ENCODE assay signal across 36 cellular contexts in genomic region chr19:22617614-22618325, GRCh38. TPM values are rescaled to one million over a fixed set of nuclear protein-coding genes. Genes with fewer than 3 reads are reported as not detected.
DNase-seq lines count a peak whose midpoint lies in the region; ATAC-seq and TF ChIP-seq lines count a peak whose summit lies in the region.
"Had no signal": no experiment of that assay in that cellular context is flagged by ENCODE, and none has a peak within 500 bp of the region (broad histone marks: within the 10 kb centered on the region; RNA-seq: fewer than 3 reads in every experiment).

No MANE protein-coding gene starts in this region.

- peak; percentile 8 for DNase-seq in AG20443 (ENCODE audit: low spot score)
- peak; percentile 64 for DNase-seq in Right ventricle myocardium superior
- no peak for DNase-seq in lower lobe of right lung
- DNase-seq in mesendoderm, result no peak
- DNase-seq in NAMALWA (ENCODE audit: low spot score), result no peak
- DNase-seq: activated CD4-positive, alpha-beta memory T cell treated with anti-CD3 and anti-CD28 coated beads, Interleukin-2, amount 10 ng/mL, durations not matched to agents 7 days and 5 days; activated CD4-positive, CD25-positive, alpha-beta regulatory T cell treated with anti-CD3 and anti-CD28 coated beads, Interleukin-2, amount 50 U/mL, for 72 hours; activated CD8-positive, alpha-beta memory T cell treated with anti-CD3 and anti-CD28 coated beads, Interleukin-2, amount 50 U/mL, for 48 hours; BE2C; CD8-positive, alpha-beta memory T cell; cortex of kidney; DMS153; effector memory CD8-positive, alpha-beta T cell; foreskin fibroblast; H9; left colon; midbrain; naive thymus-derived CD4-positive, alpha-beta T cell; NCI-H1105 treated with DMSO at 0.1 percent for 48 hours; NCI-H2081; NCI-H345; NCI-H748 treated with DMSO at 0.1 percent for 48 hours; pancreas; RPMI8226; stimulated activated CD4-positive, alpha-beta T cell treated with anti-CD3 and anti-CD28 coated beads, Interleukin-4, amount 100 ng/mL, for 24 hours; stimulated activated naive B cell treated with anti-CD40 and anti-IgM and Interleukin-4, amounts not matched to agents 10 μg/mL and 1 μg/mL and 100 μg/mL, for 72 hours; T-helper 17 cell had no signal

- WGBS in mesendoderm (ENCODE audit: extremely low coverage, insufficient coverage, low lambda C conversion rate), result no CpG with 5 or more reads among the region's 44 CpGs

- no peak overlapping the region for H2BK120ac ChIP-seq in mesendoderm (ENCODE audit: low read depth, low read length)

- H3K4me1 ChIP-seq in lower lobe of right lung, result no peaks in the 10 kb centered on the region
- peaks cover 0 to 6% (median 0%) of the 10 kb centered on the region in 5 donors for H3K4me1 ChIP-seq in subcutaneous abdominal adipose tissue (ENCODE audit: control insufficient read depth in 5 of 5, insufficient read depth in 5 of 5, low read length in 5 of 5)
- no peaks in the 10 kb centered on the region for H3K4me1 ChIP-seq in mesendoderm (ENCODE audit: control insufficient read depth, low read depth, low read length)
- H3K4me1 ChIP-seq: BE2C, pancreas had no signal

- H3K79me2 ChIP-seq in mesendoderm (ENCODE audit: control insufficient read depth, insufficient read depth, low read length), result no peaks in the 10 kb centered on the region

- H3K23ac ChIP-seq in mesendoderm (ENCODE audit: low read length), result no peak overlapping the region

- no peak overlapping the region for H2AK5ac ChIP-seq in mesendoderm (ENCODE audit: low read length)

- no peak overlapping the region for H3K9ac ChIP-seq in subcutaneous abdominal adipose tissue (ENCODE audit: low read length in 5 of 5)
- H3K9ac ChIP-seq in mesendoderm (ENCODE audit: low read length), result no peak overlapping the region

- intact Hi-C loops in Right ventricle myocardium superior (cut with DNase I), result no loop called here
- intact Hi-C loops in lower lobe of right lung (cut with DNase I), result no loop called here

- ATAC-seq in Right ventricle myocardium superior (ENCODE audit: poor library complexity), result peak; percentile 75
- ATAC-seq in lower lobe of right lung, result peak; percentile 21 to 67
- ATAC-seq in HG02840 (IDR thresholded peaks at IDR 0.05; ENCODE audit: low FRiP score, unreplicated experiment), result no peak
- no peak for ATAC-seq in GM18870 (IDR thresholded peaks at IDR 0.05; ENCODE audit: unreplicated experiment)
- ATAC-seq: activated naive CD4-positive, alpha-beta T cell treated with anti-CD3 and anti-CD28 coated beads, Interleukin-2, amount 50 U/mL, for 72 hours; activated T-helper 17 cell treated with anti-CD3 and anti-CD28 coated beads, Interleukin-2, amount 50 U/mL, for 72 hours; effector memory CD8-positive, alpha-beta T cell; left colon; naive thymus-derived CD4-positive, alpha-beta T cell; stimulated activated naive B cell treated with anti-CD40 and anti-IgM and Interleukin-4, amounts not matched to agents 10 μg/mL and 1 μg/mL and 100 μg/mL, for 72 hours; T-helper 17 cell had no signal

- H3K27me3 ChIP-seq in lower lobe of right lung (ENCODE audit: low read depth) (peaks cover 20% of the 10 kb centered on the region), subcutaneous abdominal adipose tissue (ENCODE audit: control insufficient read depth in 5 of 5, insufficient read depth in 4 of 5, low read length in 5 of 5) (peaks cover 3 to 14% (median 13%) of the 10 kb centered on the region in 5 donors), mesendoderm (ENCODE audit: insufficient read depth, low read length, poor library complexity) (no peaks in the 10 kb centered on the region)
- H3K27me3 ChIP-seq: BE2C, cardiac muscle cell, pancreas had no signal

- H2BK5ac ChIP-seq in mesendoderm (ENCODE audit: low read length), result no peak overlapping the region

- no peaks in the 10 kb centered on the region for H3K36me3 ChIP-seq in lower lobe of right lung
- no peaks in the 10 kb centered on the region for H3K36me3 ChIP-seq in subcutaneous abdominal adipose tissue (ENCODE audit: control insufficient read depth in 5 of 5, insufficient read depth in 5 of 5, low read length in 5 of 5)
- no peaks in the 10 kb centered on the region for H3K36me3 ChIP-seq in mesendoderm (ENCODE audit: control insufficient read depth, insufficient read depth, low read length)
- H3K36me3 ChIP-seq: BE2C, cardiac muscle cell, pancreas had no signal

- no peak overlapping the region for H3K4me2 ChIP-seq in mesendoderm (ENCODE audit: low read length)

- no peak overlapping the region for H3K18ac ChIP-seq in mesendoderm (ENCODE audit: low read length)

- no peak overlapping the region for H2BK15ac ChIP-seq in mesendoderm (replicated peaks; ENCODE audit: low read depth)

- H3K4ac ChIP-seq in mesendoderm (ENCODE audit: low read depth, low read length), result no peak overlapping the region

- TF ChIP-seq CTCF in lower lobe of right lung (IDR thresholded peaks at IDR 0.05), result no peak

- H3K79me1 ChIP-seq in mesendoderm (ENCODE audit: low read length), result no peaks in the 10 kb centered on the region

- no peak overlapping the region for H3K4me3 ChIP-seq in lower lobe of right lung
- peak overlapping the region in 3 of 5 donors; percentile 6 to 30 (median 24) for H3K4me3 ChIP-seq in subcutaneous abdominal adipose tissue (ENCODE audit: low read depth in 1 of 5, low read length in 5 of 5)
- no peak overlapping the region for H3K4me3 ChIP-seq in mesendoderm (ENCODE audit: low read length)
- H3K4me3 ChIP-seq: cardiac muscle cell, pancreas, SK-N-MC had no signal

- H3K27ac ChIP-seq in lower lobe of right lung (no peak overlapping the region), subcutaneous abdominal adipose tissue (ENCODE audit: low read depth, low read length) (no peak overlapping the region), mesendoderm (ENCODE audit: low read depth, low read length) (no peak overlapping the region)
- H3K27ac ChIP-seq: cardiac muscle cell, pancreas, SK-N-MC had no signal

- H3K9me3 ChIP-seq in lower lobe of right lung, result no peaks in the 10 kb centered on the region
- H3K9me3 ChIP-seq in subcutaneous abdominal adipose tissue (ENCODE audit: control insufficient read depth in 5 of 5, low read length in 5 of 5), result peaks cover 0 to 13% (median 4%) of the 10 kb centered on the region in 5 donors
- H3K9me3 ChIP-seq: BE2C, pancreas had no signal

- no peak overlapping the region for H4K5ac ChIP-seq in mesendoderm (ENCODE audit: low read length)

- H4K8ac ChIP-seq in mesendoderm (ENCODE audit: low read depth, low read length), result no peak overlapping the region

- H3K56ac ChIP-seq in mesendoderm (ENCODE audit: low read length), result no peak overlapping the region

RNA-seq across cellular contexts. Expression of gene ZNF492, which starts 16.4 kb away (rescaled TPM):
- total RNA-seq in Right ventricle myocardium superior (0.11 TPM), lower lobe of right lung (0.24 TPM)
- not detected for polyA plus RNA-seq in mesendoderm (2013, experiment 1 of 2)
- polyA plus RNA-seq in mesendoderm (2013, experiment 2 of 2), result not detected
- total RNA-seq: cardiac muscle cell, H9, HT-29, M059J had no signal
- polyA plus RNA-seq: cardiac muscle cell had no signal

Comparison
In these comparisons a context has a peak if more than half of its experiments do, and no peak if none do; other contexts are left out.
1. DNase-seq: peak in AG20443 (single experiment) and Right ventricle myocardium superior (single experiment); none in lower lobe of right lung (single experiment), mesendoderm (single experiment) and NAMALWA (single experiment).
2. ATAC-seq: peak in Right ventricle myocardium superior (single experiment) and lower lobe of right lung (2 of 2); none in HG02840 (single experiment) and GM18870 (single experiment).
3. H3K4me3 ChIP-seq: peak in subcutaneous abdominal adipose tissue (3 of 5); none in lower lobe of right lung (single experiment) and mesendoderm (single experiment).